In the genomic region with DNA sequence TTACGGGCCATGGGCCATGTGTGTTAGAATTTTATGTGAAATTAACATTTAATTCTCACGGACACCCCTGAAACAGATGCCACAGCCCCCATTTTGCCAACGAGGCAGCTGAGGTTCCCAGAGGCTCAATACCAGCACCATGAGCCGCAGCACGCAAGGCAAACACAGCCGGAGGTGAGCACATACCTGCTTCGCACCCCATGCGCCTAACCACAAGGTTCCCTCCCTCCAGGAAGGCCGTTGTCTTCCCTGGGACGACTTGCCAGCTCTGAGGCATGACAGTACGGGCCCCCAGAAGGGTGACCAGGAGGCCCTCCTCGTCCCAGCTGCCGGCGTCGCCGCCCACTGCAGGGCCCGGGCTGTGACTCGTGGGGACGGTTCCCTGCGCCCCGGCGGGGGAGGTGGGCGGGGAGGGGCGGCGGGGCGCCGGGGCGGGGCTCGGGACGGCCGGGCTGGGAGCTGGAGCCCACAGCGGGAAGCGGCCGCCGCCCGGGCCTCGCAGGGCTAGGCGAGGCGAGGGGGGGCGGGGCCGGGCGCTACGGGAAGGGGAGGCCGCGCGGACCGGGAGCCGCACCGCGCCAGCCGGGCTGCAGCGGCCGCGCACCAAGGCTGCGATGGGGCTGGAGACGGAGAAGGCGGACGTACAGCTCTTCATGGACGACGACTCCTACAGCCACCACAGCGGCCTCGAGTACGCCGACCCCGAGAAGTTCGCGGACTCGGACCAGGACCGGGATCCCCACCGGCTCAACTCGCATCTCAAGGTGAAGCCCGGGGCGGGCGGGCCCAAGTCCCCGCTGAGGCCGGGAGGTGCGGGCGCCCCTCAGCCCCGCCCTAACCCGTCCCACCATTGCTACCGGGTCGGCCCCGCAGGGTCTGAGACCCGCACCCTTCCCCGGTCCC, we compare ENCODE assay signal across 1 cellular context.
TF ChIP-seq lines count a peak whose summit lies in the region.

A gene with protein sequence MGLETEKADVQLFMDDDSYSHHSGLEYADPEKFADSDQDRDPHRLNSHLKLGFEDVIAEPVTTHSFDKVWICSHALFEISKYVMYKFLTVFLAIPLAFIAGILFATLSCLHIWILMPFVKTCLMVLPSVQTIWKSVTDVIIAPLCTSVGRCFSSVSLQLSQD (plus strand): TSS at position 571 of the 903 bp plus-strand sequence. CDS start 44 bp downstream, at position 615.

TF ChIP-seq in K562, 482 proteins besides CTCF, POLR2A, EP300 and RAD21 (continued from another document and continues in another):
- TF ChIP-seq STAT5A (IDR thresholded peaks at IDR 0.05; ENCODE audit: borderline replicate concordance, low read length) (no peak), NEUROD1 (IDR thresholded peaks at IDR 0.05; ENCODE audit: borderline replicate concordance, low read depth, low read length, partially characterized antibody) (peak; percentile 19), POLR2H (tag; IDR thresholded peaks at IDR 0.05; ENCODE audit: low read depth) (no peak), NFRKB (IDR thresholded peaks at IDR 0.05; ENCODE audit: low read depth) (no peak), JUN (IDR thresholded peaks at IDR 0.05; ENCODE audit: borderline replicate concordance, low read depth, low read length) (no peak), JUN (CRISPR knock-in tag; IDR thresholded peaks at IDR 0.05; ENCODE audit: borderline replicate concordance) (no peak), RBM15 (IDR thresholded peaks at IDR 0.05; ENCODE audit: insufficient read depth, low read length) (no peak), DIDO1 (tag; IDR thresholded peaks at IDR 0.05; ENCODE audit: low read depth) (no peak), BRD4 (IDR thresholded peaks at IDR 0.05) (no peak), ETV5 (CRISPR knock-in tag; IDR thresholded peaks at IDR 0.05; ENCODE audit: low read depth) (no peak), ZNF140 (CRISPR knock-in tag; IDR thresholded peaks at IDR 0.05) (no peak), KDM5B (IDR thresholded peaks at IDR 0.05; ENCODE audit: insufficient replicate concordance, low read depth, low read length) (peak; percentile 76), XRCC4 (IDR thresholded peaks at IDR 0.05; ENCODE audit: extremely low read depth, insufficient read depth, insufficient read length) (no peak), NFE2 (IDR thresholded peaks at IDR 0.05; ENCODE audit: low read depth) (no peak), STAT6 (CRISPR knock-in tag; IDR thresholded peaks at IDR 0.05) (0 out of 2 replicates have a peak, but pooled peaks have one; percentile 61), MXI1 (IDR thresholded peaks at IDR 0.05; ENCODE audit: low read depth, low read length) (no peak), CCAR2 (IDR thresholded peaks at IDR 0.05; ENCODE audit: low read depth, low read length) (no peak), ZNF316 (IDR thresholded peaks at IDR 0.05) (no peak), YY1 (IDR thresholded peaks at IDR 0.05; ENCODE audit: borderline replicate concordance in 1 of 3, control insufficient read depth in 1 of 3, extremely low read depth in 1 of 3, insufficient read depth in 3 of 3, insufficient read length in 1 of 3, insufficient replicate concordance in 2 of 3, low read depth in 1 of 3, low read length in 2 of 3) (peak in 1 of 3 experiments; percentile 44), RBM25 (IDR thresholded peaks at IDR 0.05; ENCODE audit: low read depth, low read length, severe bottlenecking) (no peak), ZNF174 (CRISPR knock-in tag; IDR thresholded peaks at IDR 0.05) (no peak), ZNF551 (CRISPR knock-in tag; IDR thresholded peaks at IDR 0.05) (no peak), SUPT5H (IDR thresholded peaks at IDR 0.05) (0 out of 2 replicates have a peak, but pooled peaks have one; percentile 39), MYBL2 (IDR thresholded peaks at IDR 0.05; ENCODE audit: low read depth) (no peak), MYBL2 (CRISPR knock-in tag; IDR thresholded peaks at IDR 0.05; ENCODE audit: borderline replicate concordance) (no peak), E2F1 (CRISPR knock-in tag; IDR thresholded peaks at IDR 0.05) (peak; percentile 42; the same call in 1 of the 2 replicates), ERF (CRISPR knock-in tag; IDR thresholded peaks at IDR 0.05) (peak; percentile 82), LCOR (CRISPR knock-in tag; IDR thresholded peaks at IDR 0.05) (peak; percentile 3; the same call in 1 of the 2 replicates), ZC3H8 (IDR thresholded peaks at IDR 0.05) (no peak), ZBTB8A (IDR thresholded peaks at IDR 0.05; ENCODE audit: partially characterized antibody) (no peak), ZNF12 (CRISPR knock-in tag; IDR thresholded peaks at IDR 0.05) (no peak), ELF1 (tag; IDR thresholded peaks at IDR 0.05) (no peak), SAP30 (IDR thresholded peaks at IDR 0.05; ENCODE audit: borderline replicate concordance, insufficient read depth, low read depth, low read length, poor library complexity, severe bottlenecking) (peak; percentile 45), CBX3 (IDR thresholded peaks at IDR 0.05; ENCODE audit: borderline replicate concordance in 1 of 2, low read length in 2 of 2) (peak in 1 of 2 experiments; percentile 58; a peak in 1 of 3 replicates), ATF6 (CRISPR knock-in tag; IDR thresholded peaks at IDR 0.05) (no peak)
- TF ChIP-seq, protein P1, sequence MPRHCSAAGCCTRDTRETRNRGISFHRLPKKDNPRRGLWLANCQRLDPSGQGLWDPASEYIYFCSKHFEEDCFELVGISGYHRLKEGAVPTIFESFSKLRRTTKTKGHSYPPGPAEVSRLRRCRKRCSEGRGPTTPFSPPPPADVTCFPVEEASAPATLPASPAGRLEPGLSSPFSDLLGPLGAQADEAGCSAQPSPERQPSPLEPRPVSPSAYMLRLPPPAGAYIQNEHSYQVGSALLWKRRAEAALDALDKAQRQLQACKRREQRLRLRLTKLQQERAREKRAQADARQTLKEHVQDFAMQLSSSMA (CRISPR knock-in tag; IDR thresholded peaks at IDR 0.05) = peak; percentile 67; the same call in 1 of the 2 replicates
- TF ChIP-seq, protein P2, sequence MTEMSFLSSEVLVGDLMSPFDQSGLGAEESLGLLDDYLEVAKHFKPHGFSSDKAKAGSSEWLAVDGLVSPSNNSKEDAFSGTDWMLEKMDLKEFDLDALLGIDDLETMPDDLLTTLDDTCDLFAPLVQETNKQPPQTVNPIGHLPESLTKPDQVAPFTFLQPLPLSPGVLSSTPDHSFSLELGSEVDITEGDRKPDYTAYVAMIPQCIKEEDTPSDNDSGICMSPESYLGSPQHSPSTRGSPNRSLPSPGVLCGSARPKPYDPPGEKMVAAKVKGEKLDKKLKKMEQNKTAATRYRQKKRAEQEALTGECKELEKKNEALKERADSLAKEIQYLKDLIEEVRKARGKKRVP (CRISPR knock-in tag; IDR thresholded peaks at IDR 0.05) = peak; percentile 26; the same call in 1 of the 2 replicates
- TF ChIP-seq, protein P3, sequence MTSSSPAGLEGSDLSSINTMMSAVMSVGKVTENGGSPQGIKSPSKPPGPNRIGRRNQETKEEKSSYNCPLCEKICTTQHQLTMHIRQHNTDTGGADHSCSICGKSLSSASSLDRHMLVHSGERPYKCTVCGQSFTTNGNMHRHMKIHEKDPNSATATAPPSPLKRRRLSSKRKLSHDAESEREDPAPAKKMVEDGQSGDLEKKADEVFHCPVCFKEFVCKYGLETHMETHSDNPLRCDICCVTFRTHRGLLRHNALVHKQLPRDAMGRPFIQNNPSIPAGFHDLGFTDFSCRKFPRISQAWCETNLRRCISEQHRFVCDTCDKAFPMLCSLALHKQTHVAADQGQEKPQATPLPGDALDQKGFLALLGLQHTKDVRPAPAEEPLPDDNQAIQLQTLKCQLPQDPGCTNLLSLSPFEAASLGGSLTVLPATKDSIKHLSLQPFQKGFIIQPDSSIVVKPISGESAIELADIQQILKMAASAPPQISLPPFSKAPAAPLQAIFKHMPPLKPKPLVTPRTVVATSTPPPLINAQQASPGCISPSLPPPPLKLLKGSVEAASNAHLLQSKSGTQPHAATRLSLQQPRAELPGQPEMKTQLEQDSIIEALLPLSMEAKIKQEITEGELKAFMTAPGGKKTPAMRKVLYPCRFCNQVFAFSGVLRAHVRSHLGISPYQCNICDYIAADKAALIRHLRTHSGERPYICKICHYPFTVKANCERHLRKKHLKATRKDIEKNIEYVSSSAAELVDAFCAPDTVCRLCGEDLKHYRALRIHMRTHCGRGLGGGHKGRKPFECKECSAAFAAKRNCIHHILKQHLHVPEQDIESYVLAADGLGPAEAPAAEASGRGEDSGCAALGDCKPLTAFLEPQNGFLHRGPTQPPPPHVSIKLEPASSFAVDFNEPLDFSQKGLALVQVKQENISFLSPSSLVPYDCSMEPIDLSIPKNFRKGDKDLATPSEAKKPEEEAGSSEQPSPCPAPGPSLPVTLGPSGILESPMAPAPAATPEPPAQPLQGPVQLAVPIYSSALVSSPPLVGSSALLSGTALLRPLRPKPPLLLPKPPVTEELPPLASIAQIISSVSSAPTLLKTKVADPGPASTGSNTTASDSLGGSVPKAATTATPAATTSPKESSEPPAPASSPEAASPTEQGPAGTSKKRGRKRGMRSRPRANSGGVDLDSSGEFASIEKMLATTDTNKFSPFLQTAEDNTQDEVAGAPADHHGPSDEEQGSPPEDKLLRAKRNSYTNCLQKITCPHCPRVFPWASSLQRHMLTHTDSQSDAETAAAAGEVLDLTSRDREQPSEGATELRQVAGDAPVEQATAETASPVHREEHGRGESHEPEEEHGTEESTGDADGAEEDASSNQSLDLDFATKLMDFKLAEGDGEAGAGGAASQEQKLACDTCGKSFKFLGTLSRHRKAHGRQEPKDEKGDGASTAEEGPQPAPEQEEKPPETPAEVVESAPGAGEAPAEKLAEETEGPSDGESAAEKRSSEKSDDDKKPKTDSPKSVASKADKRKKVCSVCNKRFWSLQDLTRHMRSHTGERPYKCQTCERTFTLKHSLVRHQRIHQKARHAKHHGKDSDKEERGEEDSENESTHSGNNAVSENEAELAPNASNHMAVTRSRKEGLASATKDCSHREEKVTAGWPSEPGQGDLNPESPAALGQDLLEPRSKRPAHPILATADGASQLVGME (CRISPR knock-in tag; IDR thresholded peaks at IDR 0.05) = peak; percentile 80; the same call in 1 of the 2 replicates
